ENCODE assay signal across 21 cellular contexts in genomic region chr9:6782981-6783380, GRCh38. TPM values are rescaled to one million over a fixed set of nuclear protein-coding genes. Genes with fewer than 3 reads are reported as not detected.
A peak's percentile ranks its signal among the peaks of the same experiment; 100 is the strongest.
DNase-seq lines count a peak whose midpoint lies in the region; ATAC-seq, FAIRE-seq and TF ChIP-seq lines count a peak whose summit lies in the region.
"Had no signal": no experiment of that assay in that cellular context is flagged by ENCODE, and none has a peak within 500 bp of the region (broad histone marks: within the 10 kb centered on the region; RNA-seq: fewer than 3 reads in every experiment).

No MANE protein-coding gene starts in this region.

- H3K9me3 ChIP-seq in HepG2 (ENCODE audit: low read length) = no peaks in the 10 kb centered on the region
- H3K9me3 ChIP-seq in right lobe of liver = no peaks in the 10 kb centered on the region
- no peaks in the 10 kb centered on the region for H3K9me3 ChIP-seq in WERI-Rb-1 (ENCODE audit: severe bottlenecking)
- no peaks in the 10 kb centered on the region for H3K9me3 ChIP-seq in mucosa of descending colon
- no peaks in the 10 kb centered on the region for H3K9me3 ChIP-seq in PC-9 (ENCODE audit: insufficient read depth, low read depth)

- H3K27me3 ChIP-seq in HepG2 (ENCODE audit: control insufficient read depth in 1 of 2, insufficient read depth in 2 of 2, low read length in 2 of 2) = no peaks in the 10 kb centered on the region
- H3K27me3 ChIP-seq in right lobe of liver = no peaks in the 10 kb centered on the region
- H3K27me3 ChIP-seq in WERI-Rb-1 (ENCODE audit: insufficient read depth, low read depth, severe bottlenecking) = no peaks in the 10 kb centered on the region
- H3K27me3 ChIP-seq in PC-9 (ENCODE audit: insufficient read depth, low read depth) = no peaks in the 10 kb centered on the region

- TF ChIP-seq POLR2A in HepG2 (IDR thresholded peaks at IDR 0.05; ENCODE audit: insufficient read depth in 1 of 2, low read depth in 2 of 2, low read length in 2 of 2) = no peak
- no peak for TF ChIP-seq POLR2A in right lobe of liver (IDR thresholded peaks at IDR 0.05)

- no peak overlapping the region for H3K4me3 ChIP-seq in HepG2 (replicated peaks in 1 of 3; ENCODE audit: insufficient read depth in 1 of 3, low read depth in 2 of 3, low read length in 3 of 3)
- H3K4me3 ChIP-seq in right lobe of liver = no peak overlapping the region
- no peak overlapping the region for H3K4me3 ChIP-seq in WERI-Rb-1 (ENCODE audit: low read depth, low read length)
- H3K4me3 ChIP-seq in mucosa of descending colon = no peak overlapping the region
- H3K4me3 ChIP-seq in PC-9 = no peak overlapping the region

- H3K27ac ChIP-seq in HepG2 (ENCODE audit: extremely low read length, insufficient read depth, low read length) = no peak overlapping the region
- no peak overlapping the region for H3K27ac ChIP-seq in right lobe of liver
- peak overlapping the region; percentile 38 for H3K27ac ChIP-seq in WERI-Rb-1
- H3K27ac ChIP-seq in PC-9 = no peak overlapping the region

- ATAC-seq in HepG2 (no peak), right lobe of liver (no peak), mucosa of descending colon (peak; percentile 23), HG02938 (IDR thresholded peaks at IDR 0.05; ENCODE audit: unreplicated experiment) (no peak)

- DNase-seq in HepG2 (ENCODE audit: low spot score) (no peak), right lobe of liver (no peak), WERI-Rb-1 (peak; percentile 32), mucosa of descending colon (no peak), PC-9 (no peak), nephron progenitor cell (no peak)
- DNase-seq in activated CD4-positive, alpha-beta memory T cell treated with anti-CD3 and anti-CD28 coated beads for 36 hours = no peak
- DNase-seq: ACHN; activated CD4-positive, alpha-beta T cell treated with anti-CD3 and anti-CD28 coated beads for 4 hours; activated T-cell treated with anti-CD3 and anti-CD28 coated beads, Interleukin-2, amount 50 U/mL, for 24 hours; central memory CD4-positive, alpha-beta T cell; effector CD4-positive, alpha-beta T cell; hypothalamus; NCI-H2029; NCI-H510A treated with DMSO at 0.1 percent for 48 hours; posterior cingulate gyrus; SIG-M5 had no signal

- H3K4me1 Mint-ChIP-seq in activated CD4-positive, alpha-beta memory T cell treated with anti-CD3 and anti-CD28 coated beads for 36 hours (ENCODE audit: low read depth) = peaks cover 66% of the 10 kb centered on the region
- peaks cover 7% of the 10 kb centered on the region for H3K4me1 Mint-ChIP-seq in nephron progenitor cell

- no peaks in the 10 kb centered on the region for H3K9me3 Mint-ChIP-seq in activated CD4-positive, alpha-beta memory T cell treated with anti-CD3 and anti-CD28 coated beads for 36 hours
- no peaks in the 10 kb centered on the region for H3K9me3 Mint-ChIP-seq in nephron progenitor cell
- H3K9me3 Mint-ChIP-seq: activated T-cell treated with anti-CD3 and anti-CD28 coated beads, Interleukin-2, amount 50 U/mL, for 24 hours; T-helper 2 cell treated with Interferon-gamma antibody and Interleukin-4, amounts not matched to agents 5 μg/mL and 100 μg/mL, for 36 hours had no signal

- H3K27me3 Mint-ChIP-seq in activated CD4-positive, alpha-beta memory T cell treated with anti-CD3 and anti-CD28 coated beads for 36 hours = no peaks in the 10 kb centered on the region
- no peaks in the 10 kb centered on the region for H3K27me3 Mint-ChIP-seq in nephron progenitor cell (ENCODE audit: low read depth, poor library complexity)
- H3K27me3 Mint-ChIP-seq: activated T-cell treated with anti-CD3 and anti-CD28 coated beads, Interleukin-2, amount 50 U/mL, for 24 hours had no signal

- H3K4me3 Mint-ChIP-seq in activated CD4-positive, alpha-beta memory T cell treated with anti-CD3 and anti-CD28 coated beads for 36 hours = no peak overlapping the region
- H3K4me3 Mint-ChIP-seq in nephron progenitor cell = no peak overlapping the region
- H3K4me3 Mint-ChIP-seq: activated T-cell treated with anti-CD3 and anti-CD28 coated beads, Interleukin-2, amount 50 U/mL, for 24 hours; T-helper 2 cell treated with Interferon-gamma antibody and Interleukin-4, amounts not matched to agents 5 μg/mL and 100 μg/mL, for 36 hours had no signal

- peaks cover 89% of the 10 kb centered on the region for H3K79me2 ChIP-seq in HepG2 (ENCODE audit: insufficient read depth, low read length)
- H3K79me2 ChIP-seq in PC-9 (ENCODE audit: low read depth) = peaks cover 15% of the 10 kb centered on the region; the same call in 1 of the 2 replicates

- H3K27ac Mint-ChIP-seq in activated CD4-positive, alpha-beta memory T cell treated with anti-CD3 and anti-CD28 coated beads for 36 hours = no peak overlapping the region
- no peak overlapping the region for H3K27ac Mint-ChIP-seq in nephron progenitor cell
- H3K27ac Mint-ChIP-seq: T-helper 2 cell treated with Interferon-gamma antibody and Interleukin-4, amounts not matched to agents 5 μg/mL and 100 μg/mL, for 36 hours had no signal

- H4K20me1 ChIP-seq in HepG2 (ENCODE audit: insufficient read depth, low read length) = no peaks in the 10 kb centered on the region
- peaks cover 8% of the 10 kb centered on the region for H4K20me1 ChIP-seq in PC-9 (ENCODE audit: insufficient read depth)

- H3K36me3 ChIP-seq in HepG2 (replicated peaks in 1 of 2; ENCODE audit: control insufficient read depth in 1 of 2, insufficient read depth in 2 of 2, low read length in 2 of 2) (no peaks in the 10 kb centered on the region), right lobe of liver (no peaks in the 10 kb centered on the region), WERI-Rb-1 (no peaks in the 10 kb centered on the region), mucosa of descending colon (ENCODE audit: low read depth) (no peaks in the 10 kb centered on the region), PC-9 (ENCODE audit: low read depth) (no peaks in the 10 kb centered on the region)

- CTCF ChIA-PET in HepG2 (lab: Yijun Ruan, JAX; ENCODE audit: low intra/inter-chr PET ratio, low total read pairs) = no interaction called here
- CTCF ChIA-PET in PC-9 (lab: Charles Lee) = no interaction called here
- CTCF ChIA-PET in activated CD4-positive, alpha-beta memory T cell treated with anti-CD3 and anti-CD28 coated beads for 36 hours (lab: Charles Lee) = no interaction called here

- 0 out of 2 replicates have a peak, but pooled peaks cover 5% of the 10 kb centered on the region for H3F3A ChIP-seq in PC-9 (ENCODE audit: insufficient read depth, low read depth)

- no peaks in the 10 kb centered on the region for H3K36me3 Mint-ChIP-seq in activated CD4-positive, alpha-beta memory T cell treated with anti-CD3 and anti-CD28 coated beads for 36 hours
- H3K36me3 Mint-ChIP-seq in nephron progenitor cell (ENCODE audit: low read depth) = no peaks in the 10 kb centered on the region

- no peak for FAIRE-seq in HepG2 (lab: Jason Lieb, UNC)
- FAIRE-seq: G401.6, H54 had no signal

- TF ChIP-seq EP300 in HepG2 (IDR thresholded peaks at IDR 0.05; ENCODE audit: low read depth in 2 of 2, low read length in 2 of 2) = no peak
- TF ChIP-seq EP300 in HepG2 (CRISPR knock-in tag; IDR thresholded peaks at IDR 0.05; ENCODE audit: borderline replicate concordance) = no peak

- intact Hi-C loops in HepG2 (cut with micrococcal nuclease; ENCODE audit: unreplicated experiment) (no loop called here), right lobe of liver (cut with DNase I) (no loop called here), mucosa of descending colon (cut with DNase I, micrococcal nuclease) (no loop called here), PC-9 (cut with micrococcal nuclease; ENCODE audit: unreplicated experiment) (no loop called here)
- intact Hi-C loops in activated CD4-positive, alpha-beta memory T cell treated with anti-CD3 and anti-CD28 coated beads for 36 hours (cut with micrococcal nuclease) = no loop called here

- H2AFZ ChIP-seq in HepG2 (ENCODE audit: low read length) (no peak overlapping the region), PC-9 (no peak overlapping the region)

- POLR2A ChIA-PET in HepG2 (lab: Yijun Ruan, JAX) (interaction anchor here (11.2 kb wide), 1 partner anchor 25 kb away, joined by 130 read pairs; the partner anchor contains the start of gene KDM4C), PC-9 (lab: Charles Lee; ENCODE audit: unreplicated experiment) (interaction anchor here (0.7 kb wide), 1 partner anchor 14 kb away, joined by 3 read pairs; no protein-coding TSS in a partner anchor)
- POLR2A ChIA-PET in activated CD4-positive, alpha-beta memory T cell treated with anti-CD3 and anti-CD28 coated beads for 36 hours (lab: Charles Lee) = interaction anchor here (0.5 to 0.8 kb wide), 2 partner anchors 25 to 135 kb away, joined by 3 read pairs; partner anchors contain the start of gene KDM4C

- 92% methylated on average over 3 of the region's 3 CpGs for WGBS in HepG2 (ENCODE audit: low lambda C conversion rate)
- WGBS in right lobe of liver (ENCODE audit: insufficient coverage, low coverage, low lambda C conversion rate, missing lambda C conversion rate) = 80% methylated on average over 3 of the region's 3 CpGs

- no peak for TF ChIP-seq CTCF in HepG2 (CRISPR knock-in tag; IDR thresholded peaks at IDR 0.05)
- no peak for TF ChIP-seq CTCF in right lobe of liver (IDR thresholded peaks at IDR 0.05)
- TF ChIP-seq CTCF in WERI-Rb-1 (IDR thresholded peaks at IDR 0.05; ENCODE audit: low read depth, low read length) = no peak
- no peak for TF ChIP-seq CTCF in mucosa of descending colon (IDR thresholded peaks at IDR 0.05)
- TF ChIP-seq CTCF in PC-9 (conservative IDR thresholded peaks at IDR 0.05) = no peak
- TF ChIP-seq CTCF in nephron progenitor cell (IDR thresholded peaks at IDR 0.05) = no peak

- BruUV-seq in HepG2 (replicated peaks; lab: Mats Ljungman, UMichigan) = no TSS peak
- BruUV-seq in PC-9 (replicated peaks; lab: Mats Ljungman, UMichigan) = no TSS peak

- no peaks in the 10 kb centered on the region for H3K9me2 ChIP-seq in PC-9 (ENCODE audit: insufficient read depth)

- no peak overlapping the region for H3K4me2 ChIP-seq in HepG2 (ENCODE audit: low read depth, low read length)
- no peak overlapping the region for H3K4me2 ChIP-seq in PC-9

- TF ChIP-seq RAD21 in HepG2 (CRISPR knock-in tag; IDR thresholded peaks at IDR 0.05) = no peak

- H3K4me1 ChIP-seq in HepG2 (ENCODE audit: insufficient read depth, low read length) (peaks cover 100% of the 10 kb centered on the region), right lobe of liver (peaks cover 0 to 28% (median 3%) of the 10 kb centered on the region in 4 donors), mucosa of descending colon (ENCODE audit: low read depth) (peaks cover 22% of the 10 kb centered on the region), PC-9 (replicated peaks; ENCODE audit: insufficient read depth) (no peaks in the 10 kb centered on the region)

- in situ Hi-C loops in HepG2 (cut with HindIII; ENCODE audit: extremely low pct_ligation_motif_present, low pct_unique_long_range_greater_than_20kb) = no loop called here

- no peak overlapping the region for H3K9ac ChIP-seq in HepG2 (ENCODE audit: insufficient read depth, low read depth, low read length)

RNA-seq across cellular contexts. Expression of gene KDM4C, which starts 25.2 kb away (rescaled TPM):
- total RNA-seq in HepG2 (2016; rRNA removed; fragmentation: Illumina TruSeq; extraction: Trizol) = 22.1 and 23.6 TPM in 2 replicates
- 20.8 and 22.8 TPM in 2 replicates for total RNA-seq in HepG2 (2016; cell fraction: cytosol; rRNA removed; fragmentation: Illumina TruSeq; extraction: Trizol; ENCODE audit: low read depth)
- 21.8 and 24.7 TPM in 2 replicates for total RNA-seq in HepG2 (2016; cell fraction: insoluble cytoplasmic fraction; rRNA removed; fragmentation: Illumina TruSeq; extraction: Trizol)
- 10.3 and 11.0 TPM in 2 replicates for total RNA-seq in HepG2 (2016; cell fraction: membrane; rRNA removed; fragmentation: Illumina TruSeq; extraction: Trizol)
- total RNA-seq in HepG2 (2016; cell fraction: nucleus; rRNA removed; fragmentation: Illumina TruSeq; extraction: Trizol) = 57.2 and 66.1 TPM in 2 replicates
- polyA plus RNA-seq in HepG2 (2011; rRNA removed) = 17.0 and 19.4 TPM in 2 replicates
- polyA plus RNA-seq in HepG2 (2011; cell fraction: cytosol; rRNA removed) = 11.7 and 13.8 TPM in 2 replicates
- 48.5 and 52.1 TPM in 2 replicates for polyA plus RNA-seq in HepG2 (2011; cell fraction: nucleus; rRNA removed)
- 16.3 and 20.3 TPM in 2 replicates for polyA plus RNA-seq in HepG2 (2012)
- 1.3 and 2.9 TPM in 2 replicates for polyA plus RNA-seq in HepG2 (2016; cell fraction: cytosol; fragmentation: Illumina TruSeq; extraction: Trizol; ENCODE audit: low read depth)
- polyA plus RNA-seq in HepG2 (2016; cell fraction: insoluble cytoplasmic fraction; fragmentation: Illumina TruSeq; extraction: Trizol; ENCODE audit: low read depth) = 17.0 and 17.2 TPM in 2 replicates
- 2.1 and 3.2 TPM in 2 replicates for polyA plus RNA-seq in HepG2 (2016; cell fraction: membrane; fragmentation: Illumina TruSeq; extraction: Trizol; ENCODE audit: low read depth)
- 19.2 and 19.7 TPM in 2 replicates for polyA plus RNA-seq in HepG2 (2016; cell fraction: nucleus; fragmentation: Illumina TruSeq; extraction: Trizol; ENCODE audit: insufficient read depth, low read depth)
- polyA minus RNA-seq in HepG2 (2011; rRNA and poly(A)+ RNA removed; ENCODE audit: low replicate concordance) = 41.5 and 98.3 TPM in 2 replicates
- polyA minus RNA-seq in HepG2 (2011; cell fraction: cytosol; rRNA and poly(A)+ RNA removed) = 23.4 and 23.7 TPM in 2 replicates
- polyA minus RNA-seq in HepG2 (2011; cell fraction: nucleus; rRNA and poly(A)+ RNA removed) = 263 and 268 TPM in 2 replicates
- total RNA-seq in right lobe of liver = 10 to 100 TPM; 14.1 to 20.9 (median 15.3) TPM
- total RNA-seq in mucosa of descending colon = 10 to 100 TPM; 44.6 to 74.9 (median 50.9) TPM
- 11.6 and 12.9 TPM in 2 replicates for total RNA-seq in PC-9 (2021)
- total RNA-seq in activated CD4-positive, alpha-beta memory T cell treated with anti-CD3 and anti-CD28 coated beads for 36 hours = 10 to 100 TPM; 26.2 to 28.8 TPM
